8 cellular contexts compared by ENCODE assay signal in genomic region chr9:33076360-33077004, GRCh38. TPM values are rescaled to one million over a fixed set of nuclear protein-coding genes. Genes with fewer than 3 reads are reported as not detected.
DNase-seq lines count a peak whose midpoint lies in the region; ATAC-seq, FAIRE-seq and TF ChIP-seq lines count a peak whose summit lies in the region.

Gene SMU1 (minus strand): TSS chr9:33076674. CDS start chr9:33076608, 66 bp downstream.

- H3K36me3 Mint-ChIP-seq in activated T-cell treated with anti-CD3 and anti-CD28 coated beads, Interleukin-2, amount 50 U/mL, for 72 hours (ENCODE audit: insufficient read depth in 2 of 2) = peaks cover 5 to 17% of the 10 kb centered on the region in 2 donors

- H3K36me3 ChIP-seq in KOPT-K1 (ENCODE audit: insufficient read depth, low read length) (peaks cover 33% of the 10 kb centered on the region), esophagus muscularis mucosa (peaks cover 14 to 29% (median 21%) of the 10 kb centered on the region in 4 donors), muscle layer of duodenum (ENCODE audit: control insufficient read depth in 1 of 2, insufficient read depth in 2 of 2, low read length in 2 of 2) (peaks cover 12 to 25% of the 10 kb centered on the region in 2 donors)

- FAIRE-seq in RCC 7860 (lab: Jason Lieb, UNC) = peak; percentile 86

- H3K4me1 ChIP-seq in esophagus muscularis mucosa = peaks cover 10 to 35% (median 26%) of the 10 kb centered on the region in 4 donors
- peaks cover 7 to 21% of the 10 kb centered on the region in 2 donors for H3K4me1 ChIP-seq in muscle layer of duodenum (ENCODE audit: control insufficient read depth in 1 of 2, insufficient read depth in 2 of 2, low read length in 2 of 2)

- WGBS in esophagus muscularis mucosa = 0% methylated on average over 21 of the region's 45 CpGs

- H3K4me3 ChIP-seq in esophagus muscularis mucosa (peak within 1 kb of the TSS; percentile 70 to 83 (median 72)), muscle layer of duodenum (ENCODE audit: low read depth in 1 of 2, low read length in 2 of 2) (peak within 1 kb of the TSS; percentile 75 to 88)

- no peak for TF ChIP-seq EP300 in esophagus muscularis mucosa (IDR thresholded peaks at IDR 0.05)

- H3K27ac ChIP-seq in KOPT-K1 (ENCODE audit: low read depth, low read length, poor library complexity, severe bottlenecking) = peak within 1 kb of the TSS; percentile 65
- H3K27ac ChIP-seq in esophagus muscularis mucosa (replicated peaks in 1 of 4) = peak within 1 kb of the TSS; percentile 87 to 93 (median 90)
- peak within 1 kb of the TSS; percentile 97 for H3K27ac ChIP-seq in muscle layer of duodenum (ENCODE audit: low read length)

- H3K9me3 ChIP-seq in KOPT-K1 (ENCODE audit: insufficient read depth, low read length, poor library complexity, severe bottlenecking) (no peaks in the 10 kb centered on the region), esophagus muscularis mucosa (no peaks in the 10 kb centered on the region), muscle layer of duodenum (ENCODE audit: control insufficient read depth in 1 of 2, low read length in 2 of 2) (no peaks in the 10 kb centered on the region)

- DNase-seq in DMS79 (lab: John Stamatoyannopoulos, UW) (peak; percentile 96), RCC 7860 (ENCODE audit: low spot score) (peak; percentile 94), esophagus muscularis mucosa (ENCODE audit: extremely low spot score) (peak; percentile 99)
- DNase-seq in activated T-cell treated with anti-CD3 and anti-CD28 coated beads, Interleukin-2, amount 50 U/mL, for 72 hours = peak; percentile 96 to 97
- peak; percentile 92 for DNase-seq in stimulated activated CD8-positive, alpha-beta memory T cell treated with anti-CD3 and anti-CD28 coated beads, Interleukin-7, amount 100 ng/mL, for 4 hours (ENCODE audit: low read depth in 2 of 2)

- peak within 1 kb of the TSS; percentile 97 to 99 for H3K4me3 Mint-ChIP-seq in activated T-cell treated with anti-CD3 and anti-CD28 coated beads, Interleukin-2, amount 50 U/mL, for 72 hours

- peaks cover 67% of the 10 kb centered on the region for H3K4me1 Mint-ChIP-seq in activated T-cell treated with anti-CD3 and anti-CD28 coated beads, Interleukin-2, amount 50 U/mL, for 72 hours (ENCODE audit: low read depth)

- peak; percentile 99 for ATAC-seq in GM21786 (IDR thresholded peaks at IDR 0.05; ENCODE audit: unreplicated experiment)
- ATAC-seq in activated T-cell treated with anti-CD3 and anti-CD28 coated beads, Interleukin-2, amount 50 U/mL, for 72 hours (replicated peaks in 1 of 2) = peak; percentile 95 to 96

- H3K27ac Mint-ChIP-seq in activated T-cell treated with anti-CD3 and anti-CD28 coated beads, Interleukin-2, amount 50 U/mL, for 72 hours = peak within 1 kb of the TSS; percentile 97

- TF ChIP-seq POLR2A in esophagus muscularis mucosa (IDR thresholded peaks at IDR 0.05; ENCODE audit: low read depth) = peak; percentile 48

- intact Hi-C loops in esophagus muscularis mucosa (cut with DNase I) = no loop called here

- no peaks in the 10 kb centered on the region for H3K27me3 Mint-ChIP-seq in activated T-cell treated with anti-CD3 and anti-CD28 coated beads, Interleukin-2, amount 50 U/mL, for 72 hours (ENCODE audit: low read depth)

- no peak for TF ChIP-seq CTCF in esophagus muscularis mucosa (IDR thresholded peaks at IDR 0.05)

- H3K9me3 Mint-ChIP-seq in activated T-cell treated with anti-CD3 and anti-CD28 coated beads, Interleukin-2, amount 50 U/mL, for 72 hours = no peaks in the 10 kb centered on the region

- H3K27me3 ChIP-seq in esophagus muscularis mucosa (no peaks in the 10 kb centered on the region), muscle layer of duodenum (ENCODE audit: low read depth, low read length) (no peaks in the 10 kb centered on the region)

RNA-seq across cellular contexts. Expression of gene SMU1, which starts in this region (rescaled TPM):
- 10 to 100 TPM; 23.4 to 27.6 TPM for total RNA-seq in activated T-cell treated with anti-CD3 and anti-CD28 coated beads, Interleukin-2, amount 50 U/mL, for 72 hours
- total RNA-seq in esophagus muscularis mucosa = 10 to 100 TPM; 17.8 to 22.6 (median 19.6) TPM

Comparison
In these comparisons a context has a peak if more than half of its experiments do, and no peak if none do; other contexts are left out.
1. Peak in every context shown above with its lines: DNase-seq, ATAC-seq, H3K4me3 ChIP-seq and H3K27ac ChIP-seq.